In the genomic region with DNA sequence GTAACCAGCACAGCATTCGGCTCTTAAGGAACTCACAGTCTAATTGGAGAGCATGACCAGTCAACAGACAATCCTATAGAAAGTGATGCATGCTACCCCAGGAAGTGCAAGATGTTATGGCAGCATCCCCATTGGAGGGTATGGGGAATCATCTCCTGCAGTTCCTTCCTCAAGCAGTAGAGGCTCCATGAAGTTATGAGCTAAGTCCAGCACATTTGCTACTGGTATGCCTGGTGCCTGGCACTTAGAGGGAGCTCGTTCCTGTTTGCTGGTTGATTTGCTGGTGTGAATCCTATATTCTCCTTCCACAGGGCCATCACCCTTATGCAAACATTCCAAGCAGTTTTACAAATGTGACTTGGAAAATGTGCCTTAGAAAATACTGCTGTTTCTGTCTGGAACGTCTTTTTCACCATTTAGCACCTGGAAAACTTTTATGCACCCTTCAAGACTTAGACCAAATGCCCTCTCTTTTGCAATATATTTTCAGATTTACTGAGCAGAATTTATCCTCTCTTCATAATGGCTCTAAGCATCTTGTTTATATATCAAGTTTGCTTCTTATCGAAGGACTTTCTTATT, we compare ENCODE assay signal across 9 cellular contexts.
DNase-seq lines count a peak whose midpoint lies in the region; ATAC-seq and TF ChIP-seq lines count a peak whose summit lies in the region.
"Had no signal": no experiment of that assay in that cellular context is flagged by ENCODE, and none has a peak within 500 bp of the region (broad histone marks: within the 10 kb centered on the region; RNA-seq: fewer than 3 reads in every experiment).

No MANE protein-coding gene starts in this region.

- H3K9me3 Mint-ChIP-seq in chondrocyte (ENCODE audit: low read depth) (no peaks in the 10 kb centered on the region), nephron progenitor cell (no peaks in the 10 kb centered on the region)
- H3K9me3 Mint-ChIP-seq: T-helper 1 cell treated with Interleukin-12 subunit alpha and Interleukin-12 subunit beta and Interleukin-4 antibody, amounts not matched to agents 30 μg/mL and 1 μg/mL, for 36 hours had no signal

- H3F3A ChIP-seq in DOHH2 (ENCODE audit: control insufficient read depth, insufficient read depth): no peaks in the 10 kb centered on the region

- no peaks in the 10 kb centered on the region for H3K79me2 ChIP-seq in DOHH2 (ENCODE audit: control insufficient read depth, low read length)

- H3K27me3 Mint-ChIP-seq in chondrocyte (ENCODE audit: low read depth) (peaks cover 29% of the 10 kb centered on the region), nephron progenitor cell (ENCODE audit: low read depth, poor library complexity) (peaks cover 43% of the 10 kb centered on the region)

- no peak overlapping the region for H3K4me2 ChIP-seq in DOHH2 (ENCODE audit: low read length)

- H3K4me1 Mint-ChIP-seq in chondrocyte (ENCODE audit: low read depth) (no peaks in the 10 kb centered on the region), nephron progenitor cell (no peaks in the 10 kb centered on the region)

- H3K36me3 Mint-ChIP-seq in chondrocyte (ENCODE audit: low read depth): no peaks in the 10 kb centered on the region
- H3K36me3 Mint-ChIP-seq in nephron progenitor cell (ENCODE audit: low read depth): no peaks in the 10 kb centered on the region

- no peaks in the 10 kb centered on the region for H3K27me3 ChIP-seq in DOHH2 (ENCODE audit: control insufficient read depth, low read length)

- H3K9me3 ChIP-seq in DOHH2 (ENCODE audit: control insufficient read depth, insufficient read depth, low read length): no peaks in the 10 kb centered on the region

- ATAC-seq in HG02759 (IDR thresholded peaks at IDR 0.05; ENCODE audit: unreplicated experiment) (peak; percentile 58), sciatic nerve (no peak)

- H3K4me3 Mint-ChIP-seq in chondrocyte (ENCODE audit: unreplicated experiment): no peak overlapping the region
- no peak overlapping the region for H3K4me3 Mint-ChIP-seq in nephron progenitor cell
- H3K4me3 Mint-ChIP-seq: T-helper 1 cell treated with Interleukin-12 subunit alpha and Interleukin-12 subunit beta and Interleukin-4 antibody, amounts not matched to agents 30 μg/mL and 1 μg/mL, for 36 hours had no signal

- H3K27ac ChIP-seq in DOHH2 (ENCODE audit: low read depth, low read length): no peak overlapping the region

- H3K36me3 ChIP-seq in DOHH2 (ENCODE audit: control insufficient read depth, low read length): no peaks in the 10 kb centered on the region

- H3K4me3 ChIP-seq in DOHH2 (ENCODE audit: low read length): no peak overlapping the region

- no peaks in the 10 kb centered on the region for H3K9me2 ChIP-seq in DOHH2 (replicated peaks; ENCODE audit: control insufficient read depth, low read length)

- no peaks in the 10 kb centered on the region for H3K4me1 ChIP-seq in DOHH2 (ENCODE audit: control insufficient read depth, low read length)

- intact Hi-C loops in sciatic nerve (cut with DNase I): no loop called here

- DNase-seq in NCI-H526 treated with DMSO at 0.1 percent for 48 hours (lab: John Stamatoyannopoulos, UW): peak; percentile 61
- DNase-seq in chondrocyte (ENCODE audit: low spot score): no peak
- DNase-seq in nephron progenitor cell: peak; percentile 44
- DNase-seq in midbrain (lab: John Stamatoyannopoulos, UW): no peak
- DNase-seq in sciatic nerve (ENCODE audit: low spot score): no peak
- no peak for DNase-seq in activated CD4-positive, alpha-beta T cell treated with anti-CD3 and anti-CD28 coated beads, Interleukin-2, amount 50 U/mL, for 1 hour

- H3K27ac Mint-ChIP-seq in chondrocyte (ENCODE audit: unreplicated experiment) (no peak overlapping the region), nephron progenitor cell (no peak overlapping the region)
- H3K27ac Mint-ChIP-seq: T-helper 1 cell treated with Interleukin-12 subunit alpha and Interleukin-12 subunit beta and Interleukin-4 antibody, amounts not matched to agents 30 μg/mL and 1 μg/mL, for 36 hours had no signal

- H4K20me1 ChIP-seq in DOHH2 (ENCODE audit: control insufficient read depth, insufficient read depth, low read depth, low read length): no peaks in the 10 kb centered on the region

- TF ChIP-seq CTCF in DOHH2 (IDR thresholded peaks at IDR 0.05; ENCODE audit: low read depth, low read length, poor library complexity, severe bottlenecking) (peak; percentile 57), chondrocyte (IDR thresholded peaks at IDR 0.05) (peak; percentile 63), nephron progenitor cell (IDR thresholded peaks at IDR 0.05) (peak; percentile 65)

Comparison
In these comparisons a context has a peak if more than half of its experiments do, and no peak if none do; other contexts are left out.
1. DNase-seq: peak in NCI-H526 treated with DMSO at 0.1 percent for 48 hours (single experiment) and nephron progenitor cell (single experiment); none in chondrocyte (single experiment), midbrain (single experiment), sciatic nerve (single experiment) and activated CD4-positive, alpha-beta T cell treated with anti-CD3 and anti-CD28 coated beads, Interleukin-2, amount 50 U/mL, for 1 hour (single experiment).
2. Peak in every context shown above with its lines, with median percentiles within 50 percentile points of each other: CTCF ChIP-seq.